12 cellular contexts compared by ENCODE assay signal in the genomic region with DNA sequence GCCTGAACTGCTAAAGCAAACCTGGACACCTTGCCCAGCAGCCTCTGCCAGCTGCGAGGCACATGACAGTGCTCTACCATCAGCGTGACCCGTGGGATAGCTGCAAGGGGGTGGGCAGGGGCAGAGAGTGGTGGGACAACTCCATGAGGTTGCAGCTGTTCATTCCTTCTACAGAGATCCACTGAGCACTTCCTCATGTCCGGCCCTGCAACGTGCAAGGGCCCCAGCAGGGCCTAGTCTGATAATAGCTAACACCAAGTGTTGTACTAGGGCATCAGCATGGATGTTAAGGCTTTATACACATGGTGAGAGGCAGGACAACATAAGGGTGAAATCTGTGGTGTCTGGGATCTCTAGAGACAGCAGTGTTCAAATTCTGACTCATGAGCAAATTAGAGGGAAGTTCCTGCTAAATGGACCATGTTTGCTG. TPM values are rescaled to one million over a fixed set of nuclear protein-coding genes. Genes with fewer than 3 reads are reported as not detected.
DNase-seq lines count a peak whose midpoint lies in the region; ATAC-seq, FAIRE-seq and TF ChIP-seq lines count a peak whose summit lies in the region.
"Had no signal": no experiment of that assay in that cellular context is flagged by ENCODE, and none has a peak within 500 bp of the region (broad histone marks: within the 10 kb centered on the region; RNA-seq: fewer than 3 reads in every experiment).

No MANE protein-coding gene starts in this region.

- H2AK5ac ChIP-seq in H1 (ENCODE audit: low read depth, low read length): no peak overlapping the region

- H3K79me1 ChIP-seq in H1 (ENCODE audit: low read depth, low read length): no peaks in the 10 kb centered on the region; the same call in 1 of the 2 replicates

- H2BK15ac ChIP-seq in H1 (ENCODE audit: low read length): peak overlapping the region; percentile 48; the same call in 1 of the 2 replicates

- no peaks in the 10 kb centered on the region for H4K20me1 ChIP-seq in H1 (replicated peaks in 1 of 2; ENCODE audit: control insufficient read depth in 1 of 2, insufficient read depth in 2 of 2, low read length in 2 of 2)

- no peak overlapping the region for H4K5ac ChIP-seq in H1 (ENCODE audit: insufficient read length, low read depth, low read length)

- H3K9ac ChIP-seq in H1 (replicated peaks in 1 of 4; ENCODE audit: extremely low read depth in 1 of 4, low read depth in 3 of 4, low read length in 3 of 4): no peak overlapping the region

- 88% methylated on average over 5 of the region's 5 CpGs; no CpG with 5 or more reads in 1 of the 2 experiments for WGBS in H1 (ENCODE audit: extremely low coverage in 1 of 2, insufficient coverage in 1 of 2, insufficient read length in 1 of 2, insufficient replicate concordance in 2 of 2, low coverage in 1 of 2, low lambda C conversion rate in 2 of 2, missing lambda C conversion rate in 1 of 2), 2 experiments
- 76 to 90% methylated on average over 5 of the region's 5 CpGs for whole genome bisulfite sequencing in aorta, 2 donors

- H2BK20ac ChIP-seq in H1 (ENCODE audit: low read length): no peak overlapping the region

- TF ChIP-seq RAD21 in H1 (IDR thresholded peaks at IDR 0.05 in 1 of 2, conservative IDR thresholded peaks at IDR 0.05 in 1 of 2; ENCODE audit: low read depth in 2 of 2, low read length in 2 of 2): no peak

- H3K18ac ChIP-seq in H1 (ENCODE audit: extremely low read depth, low read length): no peak overlapping the region

- H3K4me1 ChIP-seq in H1 (replicated peaks in 1 of 4; ENCODE audit: control insufficient read depth in 3 of 4, insufficient read depth in 4 of 4, low read length in 3 of 4): peaks cover 0 to 6% (median 1%) of the 10 kb centered on the region in 4 experiments; a peak in 2 of 7 replicates
- no peaks in the 10 kb centered on the region for H3K4me1 ChIP-seq in aorta (ENCODE audit: control insufficient read depth in 1 of 2, insufficient read depth in 2 of 2, low read length in 2 of 2)

- FAIRE-seq in H1 (lab: Jason Lieb, UNC): no peak
- FAIRE-seq: H54 had no signal

- H3K9me3 ChIP-seq in H1 (ENCODE audit: insufficient read depth in 2 of 2, low read depth in 1 of 2, low read length in 1 of 2): no peaks in the 10 kb centered on the region
- H3K9me3 ChIP-seq in aorta (ENCODE audit: control insufficient read depth, low read length): no peaks in the 10 kb centered on the region
- H3K9me3 ChIP-seq: ascending aorta, mucosa of descending colon had no signal

- H3K4me2 ChIP-seq in H1 (ENCODE audit: insufficient read depth in 1 of 2, low read depth in 2 of 2, low read length in 2 of 2): no peak overlapping the region

- no peak for DNase-seq in H1 (ENCODE audit: low read depth in 1 of 2, low spot score in 2 of 2)
- no peak for DNase-seq in medulla oblongata (ENCODE audit: extremely low spot score)
- DNase-seq in aorta: no peak
- no peak for DNase-seq in COR-L47 (lab: John Stamatoyannopoulos, UW)
- DNase-seq in NCI-H748 (lab: John Stamatoyannopoulos, UW; ENCODE audit: unreplicated experiment): no peak
- DNase-seq: mucosa of descending colon, NCI-H82 had no signal

- no peak overlapping the region for H4K91ac ChIP-seq in H1 (replicated peaks; ENCODE audit: insufficient read length, low read length)

- no peak overlapping the region for H2BK12ac ChIP-seq in H1 (ENCODE audit: low read depth, low read length)

- ATAC-seq in GM18867 (IDR thresholded peaks at IDR 0.05; ENCODE audit: unreplicated experiment) (peak; percentile 48), HG03139 (IDR thresholded peaks at IDR 0.05; ENCODE audit: unreplicated experiment) (peak; percentile 43), aorta (ENCODE audit: low FRiP score) (no peak)
- ATAC-seq: mucosa of descending colon had no signal

- no peaks in the 10 kb centered on the region for H3K79me2 ChIP-seq in H1 (ENCODE audit: control insufficient read depth in 1 of 2, insufficient read depth in 2 of 2, low read length in 2 of 2)

- intact Hi-C loops in aorta (cut with DNase I): no loop called here

- no peak overlapping the region for H3K4me3 ChIP-seq in H1 (ENCODE audit: extremely low read depth in 1 of 4, insufficient read depth in 2 of 4, low read depth in 3 of 4, low read length in 4 of 4)
- no peak overlapping the region for H3K4me3 ChIP-seq in skin epidermis
- H3K4me3 ChIP-seq in aorta (ENCODE audit: low read length in 2 of 2): no peak overlapping the region
- H3K4me3 ChIP-seq: ascending aorta, mucosa of descending colon had no signal

- H3K14ac ChIP-seq in H1 (ENCODE audit: insufficient read length): no peak overlapping the region

- H3K27ac ChIP-seq in H1 (ENCODE audit: low read depth, low read length): no peak overlapping the region
- peak overlapping the region in 14 of 21 experiments; percentile 9 to 83 (median 49) for H3K27ac ChIP-seq in skin epidermis
- no peak overlapping the region for H3K27ac ChIP-seq in aorta (ENCODE audit: low read depth in 1 of 2, low read length in 2 of 2)

- no peak overlapping the region for H4K8ac ChIP-seq in H1 (ENCODE audit: extremely low read depth, insufficient read depth, low read length)

- TF ChIP-seq POLR2A in H1 (IDR thresholded peaks at IDR 0.05; ENCODE audit: control extremely low read depth in 1 of 2, low read depth in 2 of 2, low read length in 2 of 2): no peak

- H3K4ac ChIP-seq in H1 (replicated peaks; ENCODE audit: insufficient read length, low read depth, low read length): no peak overlapping the region

- TF ChIP-seq CTCF in H1 (IDR thresholded peaks at IDR 0.05; ENCODE audit: control extremely low read depth in 1 of 3, insufficient read depth in 1 of 3, low read depth in 1 of 3, low read length in 3 of 3): no peak

- no peaks in the 10 kb centered on the region for H3K27me3 ChIP-seq in H1 (replicated peaks in 1 of 4; ENCODE audit: control insufficient read depth in 3 of 4, extremely low read depth in 1 of 4, insufficient read depth in 3 of 4, low read length in 3 of 4)
- H3K27me3 ChIP-seq in aorta (ENCODE audit: control insufficient read depth in 1 of 2, insufficient read depth in 2 of 2, low read length in 1 of 2): no peaks in the 10 kb centered on the region
- H3K27me3 ChIP-seq: ascending aorta had no signal

- H2BK120ac ChIP-seq in H1 (replicated peaks; ENCODE audit: low read depth, low read length): no peak overlapping the region

- no peak overlapping the region for H3K56ac ChIP-seq in H1 (replicated peaks; ENCODE audit: insufficient read length, low read depth, low read length)

- H3K36me3 ChIP-seq in H1 (ENCODE audit: control insufficient read depth in 2 of 4, insufficient read depth in 4 of 4, low read length in 3 of 4) (no peaks in the 10 kb centered on the region), aorta (ENCODE audit: control insufficient read depth in 1 of 2, insufficient read depth in 2 of 2, low read length in 1 of 2) (no peaks in the 10 kb centered on the region)
- H3K36me3 ChIP-seq: ascending aorta had no signal

- H3K23me2 ChIP-seq in H1 (ENCODE audit: low read depth, low read length): no peaks in the 10 kb centered on the region

- H2BK5ac ChIP-seq in H1 (ENCODE audit: low read depth, low read length): no peak overlapping the region

- CTCF ChIA-PET in H1 (lab: Charles Lee; ENCODE audit: partially characterized antibody): interaction anchor here (0.6 to 2.8 kb wide), 5 partner anchors 12 to 1940 kb away, joined by 3 to 10 read pairs (median 4); no protein-coding TSS in a partner anchor

- H2AFZ ChIP-seq in H1 (ENCODE audit: low read length): no peak overlapping the region

- no peak overlapping the region for H3K23ac ChIP-seq in H1 (ENCODE audit: insufficient read length)

- TF ChIP-seq EP300 in H1 (IDR thresholded peaks at IDR 0.05; ENCODE audit: borderline replicate concordance in 1 of 2, low read depth in 2 of 2, low read length in 2 of 2): no peak

- POLR2A ChIA-PET in H1 (lab: Charles Lee; ENCODE audit: partially characterized antibody): interaction anchor here (0.7 to 1.3 kb wide), 3 partner anchors 14 to 138 kb away, joined by 3 to 6 read pairs (median 3); a partner anchor contains a TSS

TF ChIP-seq in H1, 55 proteins besides CTCF, POLR2A, EP300 and RAD21 (continues in another document):
- TF ChIP-seq SRF (IDR thresholded peaks at IDR 0.05; ENCODE audit: low read depth, low read length): no peak
- no peak for TF ChIP-seq SIX5 (IDR thresholded peaks at IDR 0.05; ENCODE audit: low read depth, low read length)
- no peak for TF ChIP-seq GTF2F1 (IDR thresholded peaks at IDR 0.05; ENCODE audit: borderline replicate concordance, low read depth, low read length)
- no peak for TF ChIP-seq TCF12 (IDR thresholded peaks at IDR 0.05; ENCODE audit: low read depth, low read length)
- TF ChIP-seq RXRA (IDR thresholded peaks at IDR 0.05; ENCODE audit: insufficient read depth, low read depth, low read length): no peak
- TF ChIP-seq CHD1 (IDR thresholded peaks at IDR 0.05; ENCODE audit: low read depth, low read length): no peak
- no peak for TF ChIP-seq JUN (IDR thresholded peaks at IDR 0.05; ENCODE audit: low read depth, low read length)
- TF ChIP-seq CREB1 (IDR thresholded peaks at IDR 0.05): no peak
- TF ChIP-seq RFX5 (IDR thresholded peaks at IDR 0.05; ENCODE audit: borderline replicate concordance, low read depth, low read length): no peak
- no peak for TF ChIP-seq ASH2L (IDR thresholded peaks at IDR 0.05; ENCODE audit: low read length)
- TF ChIP-seq CBX5 (IDR thresholded peaks at IDR 0.05; ENCODE audit: low read depth, low read length): no peak

RNA-seq across cellular contexts. Expression of a gene that starts 14.3 kb away (rescaled TPM):
- total RNA-seq in H1 (2021; fragmentation: NEBNext Ultra II Directional; extraction: Animal tissue kit (Norgen Biotek cat#: 25700)): 6.0 and 6.5 TPM in 2 replicates
- polyA plus RNA-seq in H1 (2011; rRNA removed): 3.8 and 4.1 TPM in 2 replicates
- polyA plus RNA-seq in H1 (2011; cell fraction: cytosol; rRNA removed): 4.0 TPM
- polyA plus RNA-seq in H1 (2011; cell fraction: nucleus; rRNA removed): 8.3 TPM
- 3.9 to 4.6 TPM (median 4.1 TPM) in 4 replicates for polyA plus RNA-seq in H1 (2012, experiment 1 of 2)
- 3.0 TPM for polyA plus RNA-seq in H1 (2012, experiment 2 of 2)
- 4.5 TPM for polyA plus RNA-seq in H1 (2013, experiment 1 of 2)
- 4.3 TPM for polyA plus RNA-seq in H1 (2013, experiment 2 of 2)
- polyA minus RNA-seq in H1 (2011; rRNA and poly(A)+ RNA removed): 5.6 and 5.9 TPM in 2 replicates
- polyA minus RNA-seq in H1 (2011; cell fraction: cytosol; rRNA and poly(A)+ RNA removed): 4.0 TPM
- polyA minus RNA-seq in H1 (2011; cell fraction: nucleus; rRNA and poly(A)+ RNA removed): 10.1 TPM
- 10 to 100 TPM; 18.5 to 38.4 TPM for total RNA-seq in aorta
- polyA plus RNA-seq in aorta: 10 to 100 TPM in 1 of 2 donors, 1 to 10 TPM in 1; 2.4 to 19.9 TPM

RNA-seq across cellular contexts. Expression of a gene that starts 40.4 kb away (rescaled TPM):
- 125 and 129 TPM in 2 replicates for total RNA-seq in H1 (2021; fragmentation: NEBNext Ultra II Directional; extraction: Animal tissue kit (Norgen Biotek cat#: 25700))
- 47.7 and 50.0 TPM in 2 replicates for polyA plus RNA-seq in H1 (2011; rRNA removed)
- 85.5 TPM for polyA plus RNA-seq in H1 (2011; cell fraction: cytosol; rRNA removed)
- polyA plus RNA-seq in H1 (2011; cell fraction: nucleus; rRNA removed): 60.8 TPM
- polyA plus RNA-seq in H1 (2012, experiment 1 of 2): 88.5 to 127 TPM (median 90.7 TPM) in 4 replicates
- 39.1 TPM for polyA plus RNA-seq in H1 (2012, experiment 2 of 2)
- polyA plus RNA-seq in H1 (2013, experiment 1 of 2): 84.7 TPM
- 87.8 TPM for polyA plus RNA-seq in H1 (2013, experiment 2 of 2)
- polyA minus RNA-seq in H1 (2011; rRNA and poly(A)+ RNA removed): 12.2 and 13.2 TPM in 2 replicates
- 26.6 TPM for polyA minus RNA-seq in H1 (2011; cell fraction: cytosol; rRNA and poly(A)+ RNA removed)
- polyA minus RNA-seq in H1 (2011; cell fraction: nucleus; rRNA and poly(A)+ RNA removed): 21.5 TPM
- 10 to 100 TPM; 16.7 to 22.5 TPM for total RNA-seq in aorta
- polyA plus RNA-seq in aorta: 10 to 100 TPM; 29.4 to 64.2 TPM

Comparison
In these comparisons a context has a peak if more than half of its experiments do, and no peak if none do; other contexts are left out.
1. H3K27ac ChIP-seq: peak in skin epidermis (14 of 21); none in H1 (single experiment) and aorta (0 of 2).